Comparison of ENCODE assay signal across 28 cellular contexts in genomic region chr22:46320166-46320710, GRCh38. TPM values are rescaled to one million over a fixed set of nuclear protein-coding genes. Genes with fewer than 3 reads are reported as not detected.
"Had no signal": no experiment of that assay in that cellular context is flagged by ENCODE, and none has a peak within 500 bp of the region (broad histone marks: within the 10 kb centered on the region; RNA-seq: fewer than 3 reads in every experiment).

No MANE protein-coding gene starts in this region.

- H3K27ac Mint-ChIP-seq: nephron had no signal

- H3K4me2 ChIP-seq: smooth muscle cell had no signal

- H3K4me1 ChIP-seq: pancreas, stomach, thyroid gland, vagina had no signal

- H3K36me3 ChIP-seq: pancreas, thyroid gland, vagina had no signal

- H3K4me3 ChIP-seq: pancreas, smooth muscle cell, stomach, thyroid gland, vagina had no signal

- FAIRE-seq: frontal cortex, pancreas had no signal

- DNase-seq: cortex of kidney; effector memory CD8-positive, alpha-beta T cell; hypothalamus; immature natural killer cell; islet precursor cell; kidney glomerular epithelial cell; mesendoderm; midbrain; naive thymus-derived CD4-positive, alpha-beta T cell; occipital lobe; retina; stimulated activated CD4-positive, alpha-beta T cell treated with anti-CD3 and anti-CD28 coated beads, Interleukin-12 subunit alpha, Interleukin-12 subunit beta, amount 100 ng/mL, for 4 hours; stimulated activated CD4-positive, alpha-beta T cell treated with anti-CD3 and anti-CD28 coated beads, Interleukin-2, amount 100 ng/mL, for 24 hours; stimulated activated CD4-positive, alpha-beta T cell treated with anti-CD3 and anti-CD28 coated beads, Interleukin-4, amount 100 ng/mL, for 24 hours; stimulated activated naive CD4-positive, alpha-beta T cell treated with Interleukin-2 at 50 U/mL for 16 hours; stomach; thyroid gland; trophoblast cell had no signal

- H3K27ac ChIP-seq: pancreas, stomach, thyroid gland, vagina had no signal

- ATAC-seq: effector memory CD8-positive, alpha-beta T cell; naive thymus-derived CD4-positive, alpha-beta T cell; pancreas; sciatic nerve; stimulated activated effector memory CD8-positive, alpha-beta T cell treated with anti-CD3 and anti-CD28 coated beads, Interleukin-12 subunit alpha, Interleukin-12 subunit beta, amount 100 ng/mL, for 72 hours had no signal

- H3K4me3 Mint-ChIP-seq: effector memory CD8-positive, alpha-beta T cell; immature natural killer cell; naive thymus-derived CD4-positive, alpha-beta T cell; nephron; stimulated activated effector memory CD8-positive, alpha-beta T cell treated with anti-CD3 and anti-CD28 coated beads, Interleukin-12 subunit alpha, Interleukin-12 subunit beta, amount 100 ng/mL, for 72 hours had no signal

- H3K27me3 Mint-ChIP-seq: effector memory CD8-positive, alpha-beta T cell; naive thymus-derived CD4-positive, alpha-beta T cell had no signal

- H3K27me3 ChIP-seq: pancreas, stomach, thyroid gland, vagina had no signal

- H3K4me1 Mint-ChIP-seq: immature natural killer cell; naive thymus-derived CD4-positive, alpha-beta T cell; nephron; stimulated activated effector memory CD8-positive, alpha-beta T cell treated with anti-CD3 and anti-CD28 coated beads, Interleukin-12 subunit alpha, Interleukin-12 subunit beta, amount 100 ng/mL, for 72 hours had no signal

- H3K9me3 Mint-ChIP-seq: effector memory CD8-positive, alpha-beta T cell; immature natural killer cell; nephron; stimulated activated effector memory CD8-positive, alpha-beta T cell treated with anti-CD3 and anti-CD28 coated beads, Interleukin-12 subunit alpha, Interleukin-12 subunit beta, amount 100 ng/mL, for 72 hours had no signal

- H3K9me3 ChIP-seq: pancreas, stomach, thyroid gland, vagina had no signal

RNA-seq across cellular contexts. Expression of gene GTSE1, which starts 23.6 kb away (rescaled TPM):
- polyA plus RNA-seq: naive thymus-derived CD4-positive, alpha-beta T cell had no signal

RNA-seq across cellular contexts. Expression of gene PKDREJ, which starts 57.1 kb away (rescaled TPM):
- total RNA-seq: dermis microvascular lymphatic vessel endothelial cell; fibroblast of villous mesenchyme; lung microvascular endothelial cell; naive thymus-derived CD4-positive, alpha-beta T cell; smooth muscle cell; vagina had no signal
- polyA plus RNA-seq: naive thymus-derived CD4-positive, alpha-beta T cell had no signal
